In genomic region chr4:109990307-109991257, GRCh38 we compare ENCODE assay signal across 1 cellular context.
TF ChIP-seq lines count a peak whose summit lies in the region.

No MANE protein-coding gene starts in this region.

TF ChIP-seq in GM12878, 131 proteins besides CTCF, POLR2A, EP300 and RAD21 (continued from another document and continues in another):
- TF ChIP-seq PKNOX1 (IDR thresholded peaks at IDR 0.05), result no peak
- 0 out of 2 replicates have a peak, but pooled peaks have one; percentile 46 for TF ChIP-seq HDGF (IDR thresholded peaks at IDR 0.05)
- peak; percentile 91 for TF ChIP-seq BMI1 (IDR thresholded peaks at IDR 0.05; ENCODE audit: borderline replicate concordance)
- TF ChIP-seq ESRRA (IDR thresholded peaks at IDR 0.05; ENCODE audit: low read length), result no peak
- peak; percentile 45; the same call in 1 of the 2 replicates for TF ChIP-seq NKRF (conservative IDR thresholded peaks at IDR 0.05)
- no peak for TF ChIP-seq ZNF384 (IDR thresholded peaks at IDR 0.05; ENCODE audit: borderline replicate concordance, low read depth, low read length)
- no peak for TF ChIP-seq NRF1 (conservative IDR thresholded peaks at IDR 0.05; ENCODE audit: low read depth, low read length)
- no peak for TF ChIP-seq POLR2AphosphoS2 (IDR thresholded peaks at IDR 0.05; ENCODE audit: low read depth, low read length)
- TF ChIP-seq LARP7 (IDR thresholded peaks at IDR 0.05), result no peak; the same call in 1 of the 2 replicates
- TF ChIP-seq SUZ12 (IDR thresholded peaks at IDR 0.05; ENCODE audit: unreplicated experiment), result no peak
- TF ChIP-seq CREM (IDR thresholded peaks at IDR 0.05; ENCODE audit: low read depth), result peak; percentile 72
- peak; percentile 84 for TF ChIP-seq JUNB (IDR thresholded peaks at IDR 0.05)
- peak; percentile 10; the same call in 1 of the 2 replicates for TF ChIP-seq CREB1 (IDR thresholded peaks at IDR 0.05; ENCODE audit: low read depth)
- TF ChIP-seq USF2 (IDR thresholded peaks at IDR 0.05; ENCODE audit: borderline replicate concordance, low read depth, low read length), result no peak; the same call in 1 of the 2 replicates
- peak; percentile 94 for TF ChIP-seq NR2F1 (conservative IDR thresholded peaks at IDR 0.05)
- TF ChIP-seq MEF2B (IDR thresholded peaks at IDR 0.05; ENCODE audit: partially characterized antibody, poor library complexity, severe bottlenecking), result peak; percentile 55
- no peak for TF ChIP-seq NFYA (IDR thresholded peaks at IDR 0.05; ENCODE audit: borderline replicate concordance, low read depth, low read length)
- TF ChIP-seq JUND (IDR thresholded peaks at IDR 0.05; ENCODE audit: low read depth, low read length), result no peak
- no peak for TF ChIP-seq ZNF687 (IDR thresholded peaks at IDR 0.05)
- 0 out of 2 replicates have a peak, but pooled peaks have one; percentile 23 for TF ChIP-seq ZSCAN29 (IDR thresholded peaks at IDR 0.05)
- 0 out of 2 replicates have a peak, but pooled peaks have one; percentile 46 for TF ChIP-seq PML (IDR thresholded peaks at IDR 0.05; ENCODE audit: low read length)
- TF ChIP-seq ZNF24 (IDR thresholded peaks at IDR 0.05), result no peak
- TF ChIP-seq DPF2 (IDR thresholded peaks at IDR 0.05), result peak; percentile 100
- peak; percentile 98 for TF ChIP-seq IKZF2 (IDR thresholded peaks at IDR 0.05)
- no peak for TF ChIP-seq ZNF274 (IDR thresholded peaks at IDR 0.05; ENCODE audit: insufficient read depth, insufficient read length)
- no peak for TF ChIP-seq YBX1 (IDR thresholded peaks at IDR 0.05)
- peak; percentile 69 for TF ChIP-seq CBFB (IDR thresholded peaks at IDR 0.05; ENCODE audit: low read depth)
- TF ChIP-seq ZBTB40 (IDR thresholded peaks at IDR 0.05; ENCODE audit: borderline replicate concordance), result no peak
- TF ChIP-seq E4F1 (IDR thresholded peaks at IDR 0.05; ENCODE audit: borderline replicate concordance, partially characterized antibody), result no peak
- TF ChIP-seq HSF1 (IDR thresholded peaks at IDR 0.05; ENCODE audit: low read depth, low read length), result no peak
- no peak for TF ChIP-seq KDM1A (IDR thresholded peaks at IDR 0.05; ENCODE audit: borderline replicate concordance)
- TF ChIP-seq TCF7 (IDR thresholded peaks at IDR 0.05; ENCODE audit: borderline replicate concordance), result peak; percentile 99
- TF ChIP-seq USF1 (IDR thresholded peaks at IDR 0.05; ENCODE audit: borderline replicate concordance, extremely low read length, insufficient read depth, low read depth, low read length), result peak; percentile 9
- peak; percentile 77; the same call in 1 of the 2 replicates for TF ChIP-seq ATF7 (IDR thresholded peaks at IDR 0.05; ENCODE audit: low read depth)
- no peak for TF ChIP-seq SMAD1 (IDR thresholded peaks at IDR 0.05; ENCODE audit: low read depth, partially characterized antibody)
- no peak for TF ChIP-seq ELK1 (IDR thresholded peaks at IDR 0.05; ENCODE audit: low read depth, low read length)
- TF ChIP-seq ASH2L (IDR thresholded peaks at IDR 0.05; ENCODE audit: borderline replicate concordance, low read depth), result no peak
- no peak for TF ChIP-seq TAF1 (IDR thresholded peaks at IDR 0.05; ENCODE audit: borderline replicate concordance, low read depth, low read length)
- TF ChIP-seq RUNX3 (IDR thresholded peaks at IDR 0.05; ENCODE audit: low read length), result peak; percentile 87
